In genomic region chr3:9623148-9623547, GRCh38 we compare ENCODE assay signal across 21 cellular contexts. TPM values are rescaled to one million over a fixed set of nuclear protein-coding genes. Genes with fewer than 3 reads are reported as not detected.
DNase-seq lines count a peak whose midpoint lies in the region; ATAC-seq, FAIRE-seq and TF ChIP-seq lines count a peak whose summit lies in the region.
"Had no signal": no experiment of that assay in that cellular context is flagged by ENCODE, and none has a peak within 500 bp of the region (broad histone marks: within the 10 kb centered on the region; RNA-seq: fewer than 3 reads in every experiment).

No MANE protein-coding gene starts in this region.

- H3K4me3 ChIP-seq in left lung = no peak overlapping the region
- H3K4me3 ChIP-seq: gastroesophageal sphincter, spleen had no signal

- intact Hi-C loops in left lung (cut with DNase I) (no loop called here), posterior vena cava (cut with DNase I) (no loop called here)

- no peak for TF ChIP-seq CTCF in left lung (IDR thresholded peaks at IDR 0.05)

- no peak for FAIRE-seq in HTR-8/SVneo (lab: Jason Lieb, UNC)

- no peaks in the 10 kb centered on the region for H3K36me3 ChIP-seq in left lung
- H3K36me3 ChIP-seq: gastroesophageal sphincter, spleen had no signal

- peaks cover 0 to 4% of the 10 kb centered on the region in 2 donors for H3K27me3 ChIP-seq in left lung

- DNase-seq in A172 (ENCODE audit: low spot score) (peak; percentile 16), HTR-8/SVneo (ENCODE audit: insufficient read length, low spot score) (peak; percentile 53), RPMI7951 (ENCODE audit: low read depth) (peak; percentile 52), iris pigment epithelial cell (ENCODE audit: low read depth) (peak; percentile 43), NOMO-1 (lab: John Stamatoyannopoulos, UW; ENCODE audit: unreplicated experiment in 2 of 2) (no peak), left lung (no peak), posterior vena cava (ENCODE audit: low spot score) (no peak)
- DNase-seq: activated CD4-positive, alpha-beta T cell treated with anti-CD3 and anti-CD28 coated beads, Interleukin-2, amount 50 U/mL, for 4 hours; activated gamma-delta T cell treated with Interleukin-2 at 50 U/mL for 16 hours; amniotic stem cell; caudate nucleus; CD4-positive, CD25-positive, alpha-beta regulatory T cell; DMS53; left colon; midbrain; NCI-H1105 treated with DMSO at 0.1 percent for 48 hours; spleen; T-cell had no signal

- no peak for ATAC-seq in left lung
- no peak for ATAC-seq in GM21825 (IDR thresholded peaks at IDR 0.05; ENCODE audit: unreplicated experiment)
- ATAC-seq: gastroesophageal sphincter, left colon, T-cell had no signal

- peaks cover 0 to 24% of the 10 kb centered on the region in 2 donors for H3K9me3 ChIP-seq in left lung

- H3K27ac ChIP-seq in left lung = no peak overlapping the region
- H3K27ac ChIP-seq: epithelial cell of prostate, gastroesophageal sphincter, spleen had no signal

- H3K4me1 ChIP-seq in left lung = no peaks in the 10 kb centered on the region
- H3K4me1 ChIP-seq: gastroesophageal sphincter, spleen had no signal

RNA-seq across cellular contexts. Expression of gene MTMR14, which starts 26.2 kb away (rescaled TPM):
- total RNA-seq in A172 (2014; rRNA removed; shearing (Covaris generic)) = 41.3 and 54.1 TPM in 2 replicates
- 34.9 and 38.7 TPM in 2 replicates for total RNA-seq in RPMI7951 (2014; rRNA removed; shearing (Covaris generic))
- 10 to 100 TPM; 35.0 to 49.6 TPM for total RNA-seq in left lung
- 10 to 100 TPM; 15.1 to 23.8 TPM for total RNA-seq in posterior vena cava

Comparison
In these comparisons a context has a peak if more than half of its experiments do, and no peak if none do; other contexts are left out.
1. DNase-seq: peak in A172 (single experiment), HTR-8/SVneo (single experiment), RPMI7951 (single experiment) and iris pigment epithelial cell (single experiment); none in NOMO-1 (0 of 2), left lung (0 of 2) and posterior vena cava (single experiment).